8 cellular contexts compared by ENCODE assay signal in genomic region chr19:57888107-57888493, GRCh38. TPM values are rescaled to one million over a fixed set of nuclear protein-coding genes. Genes with fewer than 3 reads are reported as not detected.
A peak's percentile ranks its signal among the peaks of the same experiment; 100 is the strongest.
DNase-seq lines count a peak whose midpoint lies in the region; ATAC-seq lines count a peak whose summit lies in the region.

No MANE protein-coding gene starts in this region.

- peak overlapping the region; percentile 85 for H3K4me3 ChIP-seq in iPS-11a (ENCODE audit: low read depth, low read length)

- H3K27ac Mint-ChIP-seq in activated T-helper 1 cell treated with anti-CD3 and anti-CD28 coated beads, Interleukin-12 subunit alpha, Interleukin-12 subunit beta, Interleukin-2, Interleukin-4 antibody, amounts not matched to agents 30 ng/mL and 10 ng/mL and 1 ng/mL, durations not matched to agents 14 hours and 24 hours and 36 hours, result peak overlapping the region; percentile 75
- peak overlapping the region; percentile 92 for H3K27ac Mint-ChIP-seq in stimulated activated memory B cell treated with anti-CD40 and anti-IgM and Interleukin-4, amounts not matched to agents 10 μg/mL and 1 μg/mL and 100 μg/mL, for 72 hours

- H3K36me3 Mint-ChIP-seq in activated T-helper 1 cell treated with anti-CD3 and anti-CD28 coated beads, Interleukin-12 subunit alpha, Interleukin-12 subunit beta, Interleukin-2, Interleukin-4 antibody, amounts not matched to agents 30 ng/mL and 10 ng/mL and 1 ng/mL, durations not matched to agents 14 hours and 24 hours and 36 hours (ENCODE audit: low read depth), result peaks cover 30% of the 10 kb centered on the region
- peaks cover 54% of the 10 kb centered on the region for H3K36me3 Mint-ChIP-seq in stimulated activated memory B cell treated with anti-CD40 and anti-IgM and Interleukin-4, amounts not matched to agents 10 μg/mL and 1 μg/mL and 100 μg/mL, for 72 hours

- DNase-seq in NCI-H1105 treated with DMSO at 0.1 percent for 48 hours (lab: John Stamatoyannopoulos, UW) (peak; percentile 21), NCI-H1105 (lab: John Stamatoyannopoulos, UW) (no peak), NCI-H524 (lab: John Stamatoyannopoulos, UW) (no peak), amygdala (lab: John Stamatoyannopoulos, UW) (no peak)
- no peak for DNase-seq in activated T-helper 1 cell treated with anti-CD3 and anti-CD28 coated beads, Interleukin-12 subunit alpha, Interleukin-12 subunit beta, Interleukin-2, Interleukin-4 antibody, amounts not matched to agents 30 ng/mL and 10 ng/mL and 1 ng/mL, durations not matched to agents 14 hours and 24 hours and 36 hours (ENCODE audit: low spot score)
- no peak for DNase-seq in activated CD4-positive, alpha-beta T cell treated with anti-CD3 and anti-CD28 coated beads, Interleukin-2, amount 50 U/mL, for 1 hour

- ATAC-seq in stimulated activated memory B cell treated with anti-CD40 and anti-IgM and Interleukin-4, amounts not matched to agents 10 μg/mL and 1 μg/mL and 100 μg/mL, for 72 hours, result peak; percentile 4

- H3K4me3 Mint-ChIP-seq in activated T-helper 1 cell treated with anti-CD3 and anti-CD28 coated beads, Interleukin-12 subunit alpha, Interleukin-12 subunit beta, Interleukin-2, Interleukin-4 antibody, amounts not matched to agents 30 ng/mL and 10 ng/mL and 1 ng/mL, durations not matched to agents 14 hours and 24 hours and 36 hours, result peak overlapping the region; percentile 89
- peak overlapping the region; percentile 96 for H3K4me3 Mint-ChIP-seq in stimulated activated memory B cell treated with anti-CD40 and anti-IgM and Interleukin-4, amounts not matched to agents 10 μg/mL and 1 μg/mL and 100 μg/mL, for 72 hours

- intact Hi-C loops in activated T-helper 1 cell treated with anti-CD3 and anti-CD28 coated beads, Interleukin-12 subunit alpha, Interleukin-12 subunit beta, Interleukin-2, Interleukin-4 antibody, amounts not matched to agents 30 ng/mL and 10 ng/mL and 1 ng/mL, durations not matched to agents 14 hours and 24 hours and 36 hours (cut with micrococcal nuclease), result no loop called here

- peaks cover 49% of the 10 kb centered on the region for H3K9me3 Mint-ChIP-seq in activated T-helper 1 cell treated with anti-CD3 and anti-CD28 coated beads, Interleukin-12 subunit alpha, Interleukin-12 subunit beta, Interleukin-2, Interleukin-4 antibody, amounts not matched to agents 30 ng/mL and 10 ng/mL and 1 ng/mL, durations not matched to agents 14 hours and 24 hours and 36 hours
- peaks cover 3% of the 10 kb centered on the region for H3K9me3 Mint-ChIP-seq in stimulated activated memory B cell treated with anti-CD40 and anti-IgM and Interleukin-4, amounts not matched to agents 10 μg/mL and 1 μg/mL and 100 μg/mL, for 72 hours

- H3K27me3 Mint-ChIP-seq in activated T-helper 1 cell treated with anti-CD3 and anti-CD28 coated beads, Interleukin-12 subunit alpha, Interleukin-12 subunit beta, Interleukin-2, Interleukin-4 antibody, amounts not matched to agents 30 ng/mL and 10 ng/mL and 1 ng/mL, durations not matched to agents 14 hours and 24 hours and 36 hours (ENCODE audit: insufficient read depth), result no peaks in the 10 kb centered on the region
- no peaks in the 10 kb centered on the region for H3K27me3 Mint-ChIP-seq in stimulated activated memory B cell treated with anti-CD40 and anti-IgM and Interleukin-4, amounts not matched to agents 10 μg/mL and 1 μg/mL and 100 μg/mL, for 72 hours

- peaks cover 10% of the 10 kb centered on the region for H3K4me1 Mint-ChIP-seq in activated T-helper 1 cell treated with anti-CD3 and anti-CD28 coated beads, Interleukin-12 subunit alpha, Interleukin-12 subunit beta, Interleukin-2, Interleukin-4 antibody, amounts not matched to agents 30 ng/mL and 10 ng/mL and 1 ng/mL, durations not matched to agents 14 hours and 24 hours and 36 hours (ENCODE audit: low read depth)
- peaks cover 51% of the 10 kb centered on the region for H3K4me1 Mint-ChIP-seq in stimulated activated memory B cell treated with anti-CD40 and anti-IgM and Interleukin-4, amounts not matched to agents 10 μg/mL and 1 μg/mL and 100 μg/mL, for 72 hours

RNA-seq across cellular contexts. Expression of gene ZNF814, which starts 0.7 kb away (rescaled TPM):
- total RNA-seq in activated T-helper 1 cell treated with anti-CD3 and anti-CD28 coated beads, Interleukin-12 subunit alpha, Interleukin-12 subunit beta, Interleukin-2, Interleukin-4 antibody, amounts not matched to agents 30 ng/mL and 10 ng/mL and 1 ng/mL, durations not matched to agents 14 hours and 24 hours and 36 hours, result 14.1 and 15.7 TPM in 2 replicates

RNA-seq across cellular contexts. Expression of gene ZNF417, which starts 28.3 kb away (rescaled TPM):
- total RNA-seq in activated T-helper 1 cell treated with anti-CD3 and anti-CD28 coated beads, Interleukin-12 subunit alpha, Interleukin-12 subunit beta, Interleukin-2, Interleukin-4 antibody, amounts not matched to agents 30 ng/mL and 10 ng/mL and 1 ng/mL, durations not matched to agents 14 hours and 24 hours and 36 hours, result 10.9 and 11.6 TPM in 2 replicates

RNA-seq across cellular contexts. Expression of gene ZNF587, which starts 38.4 kb away (rescaled TPM):
- 29.4 and 29.6 TPM in 2 replicates for total RNA-seq in activated T-helper 1 cell treated with anti-CD3 and anti-CD28 coated beads, Interleukin-12 subunit alpha, Interleukin-12 subunit beta, Interleukin-2, Interleukin-4 antibody, amounts not matched to agents 30 ng/mL and 10 ng/mL and 1 ng/mL, durations not matched to agents 14 hours and 24 hours and 36 hours

RNA-seq across cellular contexts. Expression of gene ZNF418, which starts 47.1 kb away (rescaled TPM):
- 0.70 and 3.6 TPM in 2 replicates for total RNA-seq in activated T-helper 1 cell treated with anti-CD3 and anti-CD28 coated beads, Interleukin-12 subunit alpha, Interleukin-12 subunit beta, Interleukin-2, Interleukin-4 antibody, amounts not matched to agents 30 ng/mL and 10 ng/mL and 1 ng/mL, durations not matched to agents 14 hours and 24 hours and 36 hours

RNA-seq across cellular contexts. Expression of gene ZNF587B, which starts 58.0 kb away (rescaled TPM):
- 25.1 and 26.7 TPM in 2 replicates for total RNA-seq in activated T-helper 1 cell treated with anti-CD3 and anti-CD28 coated beads, Interleukin-12 subunit alpha, Interleukin-12 subunit beta, Interleukin-2, Interleukin-4 antibody, amounts not matched to agents 30 ng/mL and 10 ng/mL and 1 ng/mL, durations not matched to agents 14 hours and 24 hours and 36 hours
